ENCODE assay signal across 17 cellular contexts in the genomic region with DNA sequence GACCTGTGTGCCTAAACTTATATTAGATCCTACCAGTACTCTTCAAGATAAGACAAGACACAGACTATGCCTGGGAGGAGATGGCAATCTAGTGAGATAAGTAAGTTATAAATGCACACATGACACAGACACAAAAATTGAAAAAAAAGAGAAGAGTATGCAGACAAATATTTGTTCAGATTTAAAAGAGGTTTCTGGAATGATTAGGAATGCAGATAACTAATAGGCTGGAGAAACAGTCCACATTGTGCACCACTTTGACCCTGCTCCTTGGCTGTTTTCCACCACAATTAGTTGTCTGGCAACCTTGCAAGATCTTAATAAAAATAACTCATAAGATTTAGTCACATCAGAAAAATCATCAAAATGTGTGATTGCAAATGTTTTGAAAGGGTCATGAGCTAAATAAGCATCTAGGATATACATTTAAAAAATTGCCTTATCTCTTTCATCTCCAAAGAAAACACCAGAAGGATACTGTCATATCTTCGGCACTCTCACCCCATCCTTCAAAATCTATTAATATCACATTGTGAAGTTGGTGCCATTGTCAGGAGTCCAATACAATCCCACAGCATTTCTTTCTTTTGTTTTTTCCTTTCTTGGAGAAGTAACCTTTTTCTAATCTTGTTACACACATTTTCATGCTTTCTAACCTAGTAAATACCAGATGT.
DNase-seq lines count a peak whose midpoint lies in the region; ATAC-seq and TF ChIP-seq lines count a peak whose summit lies in the region.
"Had no signal": no experiment of that assay in that cellular context is flagged by ENCODE, and none has a peak within 500 bp of the region (broad histone marks: within the 10 kb centered on the region; RNA-seq: fewer than 3 reads in every experiment).

No MANE protein-coding gene starts in this region.

- H3K4me3 ChIP-seq in fibroblast of pulmonary artery (replicated peaks; ENCODE audit: low read depth, low read length) (no peak overlapping the region), coronary artery (no peak overlapping the region)

- ATAC-seq in SK-N-SH treated with all-trans-retinoic acid at 6 μM for 48 hours: peak; percentile 83
- ATAC-seq: activated T-cell treated with anti-CD3 and anti-CD28 coated beads, Interleukin-2, amount 50 U/mL, for 4 hours; left lobe of liver; stimulated activated effector memory CD8-positive, alpha-beta T cell treated with anti-CD3 and anti-CD28 coated beads, Interleukin-12 subunit alpha, Interleukin-12 subunit beta, amount 100 ng/mL, for 72 hours; WTC11 had no signal

- no peak overlapping the region for H3K27ac ChIP-seq in coronary artery
- H3K27ac ChIP-seq: HL-60 had no signal

- no peak overlapping the region for H3K4me3 Mint-ChIP-seq in activated naive CD4-positive, alpha-beta T cell treated with anti-CD3 and anti-CD28 coated beads for 36 hours
- H3K4me3 Mint-ChIP-seq: activated T-cell treated with anti-CD3 and anti-CD28 coated beads, Interleukin-2, amount 50 U/mL, for 4 hours; stimulated activated effector memory CD8-positive, alpha-beta T cell treated with anti-CD3 and anti-CD28 coated beads, Interleukin-12 subunit alpha, Interleukin-12 subunit beta, amount 100 ng/mL, for 72 hours; WTC11 had no signal

- H3K27me3 Mint-ChIP-seq in activated naive CD4-positive, alpha-beta T cell treated with anti-CD3 and anti-CD28 coated beads for 36 hours (ENCODE audit: low read depth): peaks cover 5% of the 10 kb centered on the region

- H3K4me1 Mint-ChIP-seq in activated naive CD4-positive, alpha-beta T cell treated with anti-CD3 and anti-CD28 coated beads for 36 hours (ENCODE audit: low read depth): no peaks in the 10 kb centered on the region
- H3K4me1 Mint-ChIP-seq: stimulated activated effector memory CD8-positive, alpha-beta T cell treated with anti-CD3 and anti-CD28 coated beads, Interleukin-12 subunit alpha, Interleukin-12 subunit beta, amount 100 ng/mL, for 72 hours had no signal

- intact Hi-C loops in activated naive CD4-positive, alpha-beta T cell treated with anti-CD3 and anti-CD28 coated beads for 36 hours (cut with micrococcal nuclease): loop anchor here (10.0 kb wide), 1 partner anchor 1438 kb away; no protein-coding TSS in a partner anchor

- CTCF ChIA-PET in activated naive CD4-positive, alpha-beta T cell treated with anti-CD3 and anti-CD28 coated beads for 36 hours (lab: Charles Lee): no interaction called here

- H3K9me3 Mint-ChIP-seq in activated naive CD4-positive, alpha-beta T cell treated with anti-CD3 and anti-CD28 coated beads for 36 hours: no peaks in the 10 kb centered on the region
- H3K9me3 Mint-ChIP-seq: activated T-cell treated with anti-CD3 and anti-CD28 coated beads, Interleukin-2, amount 50 U/mL, for 4 hours; stimulated activated effector memory CD8-positive, alpha-beta T cell treated with anti-CD3 and anti-CD28 coated beads, Interleukin-12 subunit alpha, Interleukin-12 subunit beta, amount 100 ng/mL, for 72 hours; WTC11 had no signal

- H3K36me3 Mint-ChIP-seq in activated naive CD4-positive, alpha-beta T cell treated with anti-CD3 and anti-CD28 coated beads for 36 hours (ENCODE audit: low read depth): no peaks in the 10 kb centered on the region
- H3K36me3 Mint-ChIP-seq: stimulated activated effector memory CD8-positive, alpha-beta T cell treated with anti-CD3 and anti-CD28 coated beads, Interleukin-12 subunit alpha, Interleukin-12 subunit beta, amount 100 ng/mL, for 72 hours; WTC11 had no signal

- no peak overlapping the region for H3K27ac Mint-ChIP-seq in activated naive CD4-positive, alpha-beta T cell treated with anti-CD3 and anti-CD28 coated beads for 36 hours
- H3K27ac Mint-ChIP-seq: stimulated activated effector memory CD8-positive, alpha-beta T cell treated with anti-CD3 and anti-CD28 coated beads, Interleukin-12 subunit alpha, Interleukin-12 subunit beta, amount 100 ng/mL, for 72 hours; WTC11 had no signal

- no peak for TF ChIP-seq CTCF in fibroblast of pulmonary artery (IDR thresholded peaks at IDR 0.05; ENCODE audit: low read length, missing control alignments)
- no peak for TF ChIP-seq CTCF in coronary artery (IDR thresholded peaks at IDR 0.05)

- DNase-seq in GM04504 (ENCODE audit: low read depth): peak; percentile 87
- peak; percentile 77 for DNase-seq in fibroblast of pulmonary artery (ENCODE audit: low read depth)
- DNase-seq in stromal cell of bone marrow (ENCODE audit: low read depth): peak; percentile 67
- no peak for DNase-seq in activated naive CD4-positive, alpha-beta T cell treated with anti-CD3 and anti-CD28 coated beads for 36 hours
- DNase-seq in coronary artery (ENCODE audit: low spot score): no peak
- no peak for DNase-seq in SW 1271 (lab: John Stamatoyannopoulos, UW)
- DNase-seq: activated T-cell treated with anti-CD3 and anti-CD28 coated beads, Interleukin-2, amount 50 U/mL, for 4 hours; DMS 273 treated with DMSO at 0.1 percent for 48 hours; foreskin melanocyte; NCI-H1092; NCI-H510A; Right ventricle myocardium superior had no signal

TF ChIP-seq in SK-N-SH treated with all-trans-retinoic acid at 6 μM for 48 hours, 23 proteins besides CTCF, POLR2A, EP300 and RAD21 (continues in another document):
- TF ChIP-seq, protein P1, sequence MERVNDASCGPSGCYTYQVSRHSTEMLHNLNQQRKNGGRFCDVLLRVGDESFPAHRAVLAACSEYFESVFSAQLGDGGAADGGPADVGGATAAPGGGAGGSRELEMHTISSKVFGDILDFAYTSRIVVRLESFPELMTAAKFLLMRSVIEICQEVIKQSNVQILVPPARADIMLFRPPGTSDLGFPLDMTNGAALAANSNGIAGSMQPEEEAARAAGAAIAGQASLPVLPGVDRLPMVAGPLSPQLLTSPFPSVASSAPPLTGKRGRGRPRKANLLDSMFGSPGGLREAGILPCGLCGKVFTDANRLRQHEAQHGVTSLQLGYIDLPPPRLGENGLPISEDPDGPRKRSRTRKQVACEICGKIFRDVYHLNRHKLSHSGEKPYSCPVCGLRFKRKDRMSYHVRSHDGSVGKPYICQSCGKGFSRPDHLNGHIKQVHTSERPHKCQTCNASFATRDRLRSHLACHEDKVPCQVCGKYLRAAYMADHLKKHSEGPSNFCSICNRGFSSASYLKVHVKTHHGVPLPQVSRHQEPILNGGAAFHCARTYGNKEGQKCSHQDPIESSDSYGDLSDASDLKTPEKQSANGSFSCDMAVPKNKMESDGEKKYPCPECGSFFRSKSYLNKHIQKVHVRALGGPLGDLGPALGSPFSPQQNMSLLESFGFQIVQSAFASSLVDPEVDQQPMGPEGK (CRISPR knock-in tag; IDR thresholded peaks at IDR 0.05; ENCODE audit: borderline replicate concordance): peak; percentile 15; the same call in 1 of the 2 replicates
- no peak for TF ChIP-seq RARB (CRISPR knock-in tag; IDR thresholded peaks at IDR 0.05)
- TF ChIP-seq TOX (CRISPR knock-in tag; IDR thresholded peaks at IDR 0.05; ENCODE audit: borderline replicate concordance): no peak
- TF ChIP-seq, protein P2, sequence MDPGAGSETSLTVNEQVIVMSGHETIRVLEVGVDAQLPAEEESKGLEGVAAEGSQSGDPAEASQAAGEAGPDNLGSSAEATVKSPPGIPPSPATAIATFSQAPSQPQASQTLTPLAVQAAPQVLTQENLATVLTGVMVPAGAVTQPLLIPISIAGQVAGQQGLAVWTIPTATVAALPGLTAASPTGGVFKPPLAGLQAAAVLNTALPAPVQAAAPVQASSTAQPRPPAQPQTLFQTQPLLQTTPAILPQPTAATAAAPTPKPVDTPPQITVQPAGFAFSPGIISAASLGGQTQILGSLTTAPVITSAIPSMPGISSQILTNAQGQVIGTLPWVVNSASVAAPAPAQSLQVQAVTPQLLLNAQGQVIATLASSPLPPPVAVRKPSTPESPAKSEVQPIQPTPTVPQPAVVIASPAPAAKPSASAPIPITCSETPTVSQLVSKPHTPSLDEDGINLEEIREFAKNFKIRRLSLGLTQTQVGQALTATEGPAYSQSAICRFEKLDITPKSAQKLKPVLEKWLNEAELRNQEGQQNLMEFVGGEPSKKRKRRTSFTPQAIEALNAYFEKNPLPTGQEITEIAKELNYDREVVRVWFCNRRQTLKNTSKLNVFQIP (CRISPR knock-in tag; IDR thresholded peaks at IDR 0.05; ENCODE audit: borderline replicate concordance, low read depth): peak; percentile 51; the same call in 1 of the 2 replicates
- TF ChIP-seq ZNF70 (CRISPR knock-in tag; IDR thresholded peaks at IDR 0.05): no peak
- no peak; the same call in none of the 2 replicates for TF ChIP-seq GLIS3 (CRISPR knock-in tag; IDR thresholded peaks at IDR 0.05)
- TF ChIP-seq BACH2 (CRISPR knock-in tag; IDR thresholded peaks at IDR 0.05; ENCODE audit: borderline replicate concordance): no peak
- TF ChIP-seq ZNF8 (CRISPR knock-in tag; IDR thresholded peaks at IDR 0.05): no peak
- TF ChIP-seq, protein P3, sequence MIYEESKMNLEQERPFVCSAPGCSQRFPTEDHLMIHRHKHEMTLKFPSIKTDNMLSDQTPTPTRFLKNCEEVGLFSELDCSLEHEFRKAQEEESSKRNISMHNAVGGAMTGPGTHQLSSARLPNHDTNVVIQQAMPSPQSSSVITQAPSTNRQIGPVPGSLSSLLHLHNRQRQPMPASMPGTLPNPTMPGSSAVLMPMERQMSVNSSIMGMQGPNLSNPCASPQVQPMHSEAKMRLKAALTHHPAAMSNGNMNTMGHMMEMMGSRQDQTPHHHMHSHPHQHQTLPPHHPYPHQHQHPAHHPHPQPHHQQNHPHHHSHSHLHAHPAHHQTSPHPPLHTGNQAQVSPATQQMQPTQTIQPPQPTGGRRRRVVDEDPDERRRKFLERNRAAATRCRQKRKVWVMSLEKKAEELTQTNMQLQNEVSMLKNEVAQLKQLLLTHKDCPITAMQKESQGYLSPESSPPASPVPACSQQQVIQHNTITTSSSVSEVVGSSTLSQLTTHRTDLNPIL (CRISPR knock-in tag; IDR thresholded peaks at IDR 0.05; ENCODE audit: low read depth): no peak
- TF ChIP-seq ZC3H10 (CRISPR knock-in tag; IDR thresholded peaks at IDR 0.05): 0 out of 2 replicates have a peak, but pooled peaks have one; percentile 63
- peak; percentile 60; the same call in 1 of the 2 replicates for TF ChIP-seq TCF4 (CRISPR knock-in tag; IDR thresholded peaks at IDR 0.05; ENCODE audit: borderline replicate concordance)
- TF ChIP-seq ZNF565 (CRISPR knock-in tag; conservative IDR thresholded peaks at IDR 0.05; ENCODE audit: low read depth): peak; percentile 71; the same call in 1 of the 2 replicates
- TF ChIP-seq SNAI2 (CRISPR knock-in tag; IDR thresholded peaks at IDR 0.05): peak; percentile 77; the same call in 1 of the 2 replicates

Comparison
In these comparisons a context has a peak if more than half of its experiments do, and no peak if none do; other contexts are left out.
1. DNase-seq: peak in GM04504 (single experiment), fibroblast of pulmonary artery (single experiment) and stromal cell of bone marrow (single experiment); none in activated naive CD4-positive, alpha-beta T cell treated with anti-CD3 and anti-CD28 coated beads for 36 hours (single experiment), coronary artery (single experiment) and SW 1271 (0 of 2).